ENCODE assay signal across 7 cellular contexts in genomic region chr20:3092611-3093379, GRCh38. TPM values are rescaled to one million over a fixed set of nuclear protein-coding genes. Genes with fewer than 3 reads are reported as not detected.
DNase-seq lines count a peak whose midpoint lies in the region; ATAC-seq and TF ChIP-seq lines count a peak whose summit lies in the region.
"Had no signal": no experiment of that assay in that cellular context is flagged by ENCODE, and none has a peak within 500 bp of the region (broad histone marks: within the 10 kb centered on the region; RNA-seq: fewer than 3 reads in every experiment).

No MANE protein-coding gene starts in this region.

- no peaks in the 10 kb centered on the region for H3K9me3 Mint-ChIP-seq in GM23338
- H3K9me3 Mint-ChIP-seq in activated naive CD8-positive, alpha-beta T cell treated with anti-CD3 and anti-CD28 coated beads, Interleukin-2, amount 50 U/mL, for 24 hours, result no peaks in the 10 kb centered on the region

- H3K4me1 ChIP-seq in GM23338 (ENCODE audit: insufficient read depth) (no peaks in the 10 kb centered on the region), neuronal stem cell (ENCODE audit: control insufficient read depth in 2 of 2, insufficient read depth in 1 of 2, low read depth in 1 of 2, low read length in 2 of 2) (peaks cover 0 to 1% of the 10 kb centered on the region in 2 donors)

- H3K23ac ChIP-seq in neuronal stem cell (ENCODE audit: low read depth, low read length, poor library complexity), result peak overlapping the region; percentile 20

- peak; percentile 68 for DNase-seq in GM23338 (ENCODE audit: low spot score)
- peak; percentile 51 for DNase-seq in activated naive CD8-positive, alpha-beta T cell treated with anti-CD3 and anti-CD28 coated beads, Interleukin-2, amount 50 U/mL, for 24 hours
- DNase-seq in neuronal stem cell (ENCODE audit: low spot score), result no peak
- no peak for DNase-seq in nucleus accumbens (lab: John Stamatoyannopoulos, UW)

- H4K20me1 ChIP-seq in GM23338 (replicated peaks; ENCODE audit: insufficient read depth), result no peaks in the 10 kb centered on the region

- H2BK5ac ChIP-seq in neuronal stem cell (ENCODE audit: low read length), result no peak overlapping the region

- TF ChIP-seq CTCF in GM23338 (conservative IDR thresholded peaks at IDR 0.05; ENCODE audit: low read depth in 2 of 2), result no peak; a peak in 1 of 4 replicates

- no peaks in the 10 kb centered on the region for H3K4me1 Mint-ChIP-seq in GM23338
- peaks cover 28% of the 10 kb centered on the region for H3K4me1 Mint-ChIP-seq in activated naive CD8-positive, alpha-beta T cell treated with anti-CD3 and anti-CD28 coated beads, Interleukin-2, amount 50 U/mL, for 24 hours

- ATAC-seq in GM23338 (peak; percentile 89), HG02852 (IDR thresholded peaks at IDR 0.05; ENCODE audit: unreplicated experiment) (no peak), GM21737 (IDR thresholded peaks at IDR 0.05; ENCODE audit: unreplicated experiment) (no peak)
- ATAC-seq in activated naive CD8-positive, alpha-beta T cell treated with anti-CD3 and anti-CD28 coated beads, Interleukin-2, amount 50 U/mL, for 24 hours, result peak; percentile 51

- H3K9me2 ChIP-seq in GM23338 (ENCODE audit: insufficient read depth), result no peaks in the 10 kb centered on the region

- H3K18ac ChIP-seq in neuronal stem cell (ENCODE audit: low read length), result peak overlapping the region; percentile 88

- no peak overlapping the region for H4K91ac ChIP-seq in neuronal stem cell (ENCODE audit: low read depth, low read length, poor library complexity)

- H3K27me3 Mint-ChIP-seq in GM23338 (ENCODE audit: insufficient read depth, low read depth, poor library complexity), result peaks cover 17% of the 10 kb centered on the region
- peaks cover 13% of the 10 kb centered on the region for H3K27me3 Mint-ChIP-seq in activated naive CD8-positive, alpha-beta T cell treated with anti-CD3 and anti-CD28 coated beads, Interleukin-2, amount 50 U/mL, for 24 hours

- H3K27me3 ChIP-seq in GM23338 (ENCODE audit: insufficient read depth) (peaks cover 35% of the 10 kb centered on the region), neuronal stem cell (ENCODE audit: control insufficient read depth in 3 of 3, insufficient read depth in 3 of 3, low read depth in 1 of 3, low read length in 3 of 3) (peaks cover 0 to 21% (median 4%) of the 10 kb centered on the region in 3 experiments)

- no peaks in the 10 kb centered on the region; the same call in 1 of the 2 replicates for H3K36me3 ChIP-seq in GM23338 (ENCODE audit: insufficient read depth)
- H3K36me3 ChIP-seq in neuronal stem cell (replicated peaks in 1 of 2; ENCODE audit: control insufficient read depth in 2 of 2, insufficient read depth in 2 of 2, low read length in 2 of 2), result no peaks in the 10 kb centered on the region

- H3K4me3 Mint-ChIP-seq in GM23338, result peak overlapping the region; percentile 81
- H3K4me3 Mint-ChIP-seq in activated naive CD8-positive, alpha-beta T cell treated with anti-CD3 and anti-CD28 coated beads, Interleukin-2, amount 50 U/mL, for 24 hours, result peak overlapping the region; percentile 78

- no peak overlapping the region for H3K4ac ChIP-seq in neuronal stem cell (ENCODE audit: low read length)

- no peaks in the 10 kb centered on the region for H3F3A ChIP-seq in GM23338 (replicated peaks; ENCODE audit: low read depth)

- no peaks in the 10 kb centered on the region for H3K36me3 Mint-ChIP-seq in GM23338 (ENCODE audit: low read depth)
- H3K36me3 Mint-ChIP-seq in activated naive CD8-positive, alpha-beta T cell treated with anti-CD3 and anti-CD28 coated beads, Interleukin-2, amount 50 U/mL, for 24 hours (ENCODE audit: low read depth), result no peaks in the 10 kb centered on the region

- H2BK15ac ChIP-seq in neuronal stem cell (ENCODE audit: low read length), result peak overlapping the region; percentile 6

- H3K4me3 ChIP-seq in GM23338 (peak overlapping the region; percentile 69), neuronal stem cell (ENCODE audit: low read length in 2 of 2) (peak overlapping the region in 1 of 2 donors; percentile 69)

- peaks cover 0 to 2% of the 10 kb centered on the region in 2 donors for H3K9me3 ChIP-seq in neuronal stem cell (replicated peaks in 1 of 2; ENCODE audit: control insufficient read depth in 2 of 2, insufficient read depth in 1 of 2, low read depth in 1 of 2, low read length in 2 of 2)

- H2BK120ac ChIP-seq in neuronal stem cell (ENCODE audit: low read depth, low read length), result no peak overlapping the region

- H3K27ac ChIP-seq in GM23338 (ENCODE audit: low read depth), result no peak overlapping the region
- H3K27ac ChIP-seq in neuronal stem cell (replicated peaks; ENCODE audit: low read length), result no peak overlapping the region

- no peak overlapping the region for H3K27ac Mint-ChIP-seq in GM23338
- H3K27ac Mint-ChIP-seq in activated naive CD8-positive, alpha-beta T cell treated with anti-CD3 and anti-CD28 coated beads, Interleukin-2, amount 50 U/mL, for 24 hours, result peak overlapping the region; percentile 87

- H2AFZ ChIP-seq in GM23338 (peak overlapping the region; percentile 98), neuronal stem cell (ENCODE audit: low read length) (peak overlapping the region; percentile 66)

- H2BK12ac ChIP-seq in neuronal stem cell (ENCODE audit: low read length), result no peak overlapping the region

- no peaks in the 10 kb centered on the region for H3K79me1 ChIP-seq in neuronal stem cell (ENCODE audit: low read depth, low read length)

- H3K14ac ChIP-seq in neuronal stem cell (ENCODE audit: low read length), result no peak overlapping the region

- peak overlapping the region; percentile 89 for H3K4me2 ChIP-seq in GM23338
- H3K4me2 ChIP-seq in neuronal stem cell (ENCODE audit: insufficient read depth, low read length, poor library complexity, severe bottlenecking), result peak overlapping the region; percentile 54

- peak overlapping the region; percentile 96 for H2AK5ac ChIP-seq in neuronal stem cell (ENCODE audit: low read depth, low read length)

- H3K79me2 ChIP-seq in GM23338 (replicated peaks; ENCODE audit: insufficient read depth), result no peaks in the 10 kb centered on the region

- peak overlapping the region; percentile 86 for H4K8ac ChIP-seq in neuronal stem cell (ENCODE audit: low read depth, low read length)

- no peak overlapping the region for H3K9ac ChIP-seq in neuronal stem cell (ENCODE audit: low read depth, low read length, poor library complexity)

- WGBS in neuronal stem cell (ENCODE audit: extremely low coverage in 2 of 2, insufficient read length in 2 of 2, insufficient replicate concordance in 1 of 2), 2 donors, result no CpG with 5 or more reads among the region's 81 CpGs

TF ChIP-seq in GM23338, 12 proteins besides CTCF, POLR2A, EP300 and RAD21:
- TF ChIP-seq REST (IDR thresholded peaks at IDR 0.05; ENCODE audit: unreplicated experiment), result no peak
- no peak for TF ChIP-seq ZNF114 (CRISPR knock-in tag; IDR thresholded peaks at IDR 0.05)
- TF ChIP-seq NANOG (IDR thresholded peaks at IDR 0.05; ENCODE audit: borderline replicate concordance), result no peak
- TF ChIP-seq ETS1 (IDR thresholded peaks at IDR 0.05), result no peak
- no peak for TF ChIP-seq STAT1 (IDR thresholded peaks at IDR 0.05; ENCODE audit: unreplicated experiment)
- no peak; the same call in 1 of the 2 replicates for TF ChIP-seq POLR2AphosphoS5 (IDR thresholded peaks at IDR 0.05; ENCODE audit: low read depth)
- TF ChIP-seq ZNF331 (CRISPR knock-in tag; IDR thresholded peaks at IDR 0.05; ENCODE audit: low read depth), result no peak

RNA-seq across cellular contexts. Expression of gene AVP, which starts 8.3 kb away (rescaled TPM):
- not detected in 2 replicates for total RNA-seq in GM23338 (2014; rRNA removed; shearing (Covaris generic))
- polyA plus RNA-seq in GM23338 (2016; fragmentation: Nextera tagmentation; extraction: Ambion mirVana), result 0.60 and 1.4 TPM in 2 replicates
- polyA plus RNA-seq in neuronal stem cell (2013, experiment 1 of 2), result not detected
- 0.07 TPM for polyA plus RNA-seq in neuronal stem cell (2013, experiment 2 of 2)
- total RNA-seq: glomerular endothelial cell had no signal

RNA-seq across cellular contexts. Expression of gene OXT, which starts 21.4 kb away (rescaled TPM):
- not detected in 2 replicates for total RNA-seq in GM23338 (2014; rRNA removed; shearing (Covaris generic))
- 1.5 and 3.5 TPM in 2 replicates for polyA plus RNA-seq in GM23338 (2016; fragmentation: Nextera tagmentation; extraction: Ambion mirVana)
- 0.17 TPM for polyA plus RNA-seq in neuronal stem cell (2013, experiment 1 of 2)
- 0.12 TPM for polyA plus RNA-seq in neuronal stem cell (2013, experiment 2 of 2)
- total RNA-seq: glomerular endothelial cell had no signal

RNA-seq across cellular contexts. Expression of gene MRPS26, which starts 46.9 kb away (rescaled TPM):
- total RNA-seq in GM23338 (2014; rRNA removed; shearing (Covaris generic)), result 103 and 105 TPM in 2 replicates
- polyA plus RNA-seq in GM23338 (2016; fragmentation: Nextera tagmentation; extraction: Ambion mirVana), result 154 and 158 TPM in 2 replicates
- 58.4 TPM for polyA plus RNA-seq in neuronal stem cell (2013, experiment 1 of 2)
- polyA plus RNA-seq in neuronal stem cell (2013, experiment 2 of 2), result 57.2 TPM

RNA-seq across cellular contexts. Expression of gene GNRH2, which starts 49.4 kb away (rescaled TPM):
- not detected in 2 replicates for total RNA-seq in GM23338 (2014; rRNA removed; shearing (Covaris generic))
- polyA plus RNA-seq in GM23338 (2016; fragmentation: Nextera tagmentation; extraction: Ambion mirVana), result not detected in 2 replicates
- not detected for polyA plus RNA-seq in neuronal stem cell (2013, experiment 1 of 2)
- not detected for polyA plus RNA-seq in neuronal stem cell (2013, experiment 2 of 2)
- total RNA-seq: glomerular endothelial cell had no signal

Comparison
In these comparisons a context has a peak if more than half of its experiments do, and no peak if none do; other contexts are left out.
1. ATAC-seq: peak in GM23338 (single experiment) and activated naive CD8-positive, alpha-beta T cell treated with anti-CD3 and anti-CD28 coated beads, Interleukin-2, amount 50 U/mL, for 24 hours (single experiment); none in HG02852 (single experiment) and GM21737 (single experiment).
2. DNase-seq: peak in GM23338 (single experiment) and activated naive CD8-positive, alpha-beta T cell treated with anti-CD3 and anti-CD28 coated beads, Interleukin-2, amount 50 U/mL, for 24 hours (single experiment); none in neuronal stem cell (single experiment) and nucleus accumbens (0 of 56).